In the genomic region with DNA sequence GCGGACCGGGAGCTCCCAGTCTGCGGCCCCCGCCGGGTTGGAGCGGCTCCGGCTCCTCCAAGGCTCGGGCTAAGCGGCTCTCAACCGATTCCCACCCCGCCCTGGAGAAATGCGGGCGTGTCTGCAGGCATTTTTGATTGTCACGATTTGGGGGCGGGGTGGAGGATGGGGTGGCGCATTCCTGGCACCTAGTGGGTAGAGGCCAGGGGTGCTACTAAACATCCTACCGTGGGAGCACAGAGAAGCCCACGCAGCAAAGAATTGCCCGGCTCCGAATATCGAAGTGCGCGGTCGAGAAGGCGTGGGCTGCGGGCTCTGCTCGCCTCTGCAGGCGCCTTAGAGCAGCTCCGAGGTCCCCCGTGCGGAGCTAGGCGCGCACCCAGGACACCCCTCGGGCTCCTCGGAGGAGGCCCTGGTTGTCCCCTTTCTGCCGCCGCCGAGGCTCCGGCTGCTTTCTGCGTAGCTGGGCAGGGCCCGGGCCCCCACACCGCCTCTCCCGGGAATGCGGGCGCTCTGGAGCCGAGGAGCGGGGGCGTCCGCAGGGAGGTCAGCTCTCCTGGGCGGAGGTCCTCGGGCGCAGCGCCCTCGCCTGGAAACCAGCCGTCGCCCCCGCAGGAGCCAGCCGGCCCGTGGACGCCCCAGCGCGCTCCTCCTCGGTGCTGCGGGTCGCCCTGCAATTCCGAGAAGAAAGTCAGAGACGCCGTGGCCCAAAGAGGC, we compare ENCODE assay signal across 8 cellular contexts. TPM values are rescaled to one million over a fixed set of nuclear protein-coding genes. Genes with fewer than 3 reads are reported as not detected.
A peak's percentile ranks its signal among the peaks of the same experiment; 100 is the strongest.
DNase-seq lines count a peak whose midpoint lies in the region; ATAC-seq, FAIRE-seq and TF ChIP-seq lines count a peak whose summit lies in the region.

No MANE protein-coding gene starts in this region.

- H3K36me3 ChIP-seq in SK-N-SH (replicated peaks in 1 of 2; ENCODE audit: control insufficient read depth in 1 of 2, insufficient read depth in 2 of 2, low read length in 1 of 2) (no peaks in the 10 kb centered on the region), K562 (ENCODE audit: control insufficient read depth, insufficient read depth, low read length) (no peaks in the 10 kb centered on the region), small intestine (ENCODE audit: control insufficient read depth in 2 of 2, insufficient read depth in 2 of 2, low read length in 2 of 2) (no peaks in the 10 kb centered on the region)

- 6% methylated on average over 24 of the region's 68 CpGs for WGBS in SK-N-SH (ENCODE audit: low lambda C conversion rate)
- WGBS in K562 (ENCODE audit: insufficient coverage, low coverage, missing lambda C conversion rate), result under 1% methylated on average over 59 of the region's 68 CpGs
- WGBS in small intestine, 3 donors, result 0 to 1% (median 0%) methylated on average over 50 to 68 of the region's 68 CpGs

- intact Hi-C loops in K562 (cut with micrococcal nuclease), result loop anchor here (1.0 to 5.0 kb wide), 3 partner anchors 57 to 465 kb away; no protein-coding TSS in a partner anchor

- H3K27me3 ChIP-seq in SK-N-SH (ENCODE audit: insufficient read depth), result no peaks in the 10 kb centered on the region
- H3K27me3 ChIP-seq in K562 (ENCODE audit: control insufficient read depth in 2 of 2, insufficient read depth in 2 of 2, low read length in 2 of 2), result peaks cover 0 to 29% of the 10 kb centered on the region in 2 experiments; a peak in 3 of 5 replicates
- H3K27me3 ChIP-seq in small intestine (ENCODE audit: control insufficient read depth in 2 of 2, insufficient read depth in 2 of 2, low read length in 2 of 2), result peaks cover 0 to 9% of the 10 kb centered on the region in 2 donors

- FAIRE-seq in K562 (lab: Jason Lieb, UNC), result peak; percentile 77
- no peak for FAIRE-seq in small intestine (lab: Jason Lieb, UNC)
- FAIRE-seq in HTR-8/SVneo (lab: Jason Lieb, UNC), result no peak

- TF ChIP-seq EP300 in SK-N-SH (IDR thresholded peaks at IDR 0.05; ENCODE audit: borderline replicate concordance in 1 of 2, low read depth in 1 of 2, low read length in 1 of 2) (no peak), K562 (IDR thresholded peaks at IDR 0.05; ENCODE audit: low read length) (no peak)

- in situ Hi-C loops in K562 (cut with MboI), result no loop called here

- no TSS peak for BruUV-seq in K562 (replicated peaks; lab: Mats Ljungman, UMichigan)

- H3F3A ChIP-seq in SK-N-SH (replicated peaks; ENCODE audit: insufficient read depth), result no peaks in the 10 kb centered on the region

- POLR2A ChIA-PET in HEK293T (lab: Yijun Ruan, JAX), result no interaction called here
- POLR2A ChIA-PET in SK-N-SH (lab: Yijun Ruan, JAX), result no interaction called here
- POLR2A ChIA-PET in K562 (lab: Yijun Ruan, JAX), result interaction anchor here (1.1 kb wide), 1 partner anchor 205 kb away, joined by 3 read pairs; no protein-coding TSS in a partner anchor

- no peak; the same call in 1 of the 2 replicates for TF ChIP-seq RAD21 in SK-N-SH (IDR thresholded peaks at IDR 0.05; ENCODE audit: low read length)
- peak; percentile 47 to 58 for TF ChIP-seq RAD21 in K562 (CRISPR knock-in tag; conservative IDR thresholded peaks at IDR 0.05 in 1 of 2, IDR thresholded peaks at IDR 0.05 in 1 of 2)

- H3K4me1 ChIP-seq in SK-N-SH (ENCODE audit: control insufficient read depth in 1 of 2, insufficient read depth in 2 of 2, low read depth in 1 of 2, low read length in 1 of 2) (peaks cover 0 to 15% of the 10 kb centered on the region in 2 experiments; a peak in 2 of 4 replicates), K562 (replicated peaks in 1 of 2; ENCODE audit: control insufficient read depth in 2 of 2, insufficient read depth in 2 of 2, low read length in 2 of 2) (peaks cover 0 to 25% of the 10 kb centered on the region in 2 experiments; a peak in 2 of 5 replicates), small intestine (ENCODE audit: control insufficient read depth in 2 of 2, insufficient read depth in 1 of 2, low read depth in 1 of 2, low read length in 1 of 2) (peaks cover 0 to 3% of the 10 kb centered on the region in 2 donors)

- H4K20me1 ChIP-seq in SK-N-SH (ENCODE audit: insufficient read depth), result no peaks in the 10 kb centered on the region
- no peaks in the 10 kb centered on the region for H4K20me1 ChIP-seq in K562 (replicated peaks; ENCODE audit: control insufficient read depth, insufficient read depth, low read length)

- H3K9me3 ChIP-seq in SK-N-SH, result no peaks in the 10 kb centered on the region
- H3K9me3 ChIP-seq in K562 (replicated peaks; ENCODE audit: control insufficient read depth, insufficient read depth, low read depth, low read length), result no peaks in the 10 kb centered on the region
- H3K9me3 ChIP-seq in small intestine (ENCODE audit: control insufficient read depth, low read depth), result no peaks in the 10 kb centered on the region

- no peaks in the 10 kb centered on the region for H3K9me1 ChIP-seq in K562 (ENCODE audit: control insufficient read depth, insufficient read depth, low read length)

- no peaks in the 10 kb centered on the region for H3K9me2 ChIP-seq in SK-N-SH

- no peak overlapping the region for H3K27ac ChIP-seq in SK-N-SH (ENCODE audit: low read depth in 2 of 2, low read length in 1 of 2)
- no peak overlapping the region for H3K27ac ChIP-seq in K562 (ENCODE audit: extremely low read depth, low read depth, low read length)
- no peak overlapping the region for H3K27ac ChIP-seq in small intestine (ENCODE audit: low read depth in 1 of 2, low read length in 1 of 2)

- ATAC-seq in K562, result peak; percentile 92

- H3K9ac ChIP-seq in SK-N-SH, result peak overlapping the region; percentile 51; the same call in 1 of the 2 replicates
- H3K9ac ChIP-seq in K562 (ENCODE audit: insufficient read depth in 1 of 2, low read depth in 2 of 2, low read length in 2 of 2), result peak overlapping the region in 1 of 2 experiments; percentile 70; a peak in 2 of 4 replicates

- DNase-seq in CD1c-positive myeloid dendritic cell (ENCODE audit: extremely low spot score) (peak; percentile 72), HEK293T (ENCODE audit: extremely low spot score) (peak; percentile 32), SK-N-SH (peak; percentile 81), K562 (ENCODE audit: extremely low read depth in 1 of 4, low spot score in 3 of 4) (peak; percentile 65 to 69 (median 68)), iPS-NIHi7 (ENCODE audit: extremely low spot score) (peak; percentile 72), small intestine (peak; percentile 50), HTR-8/SVneo (ENCODE audit: insufficient read length, low spot score) (no peak), NCI-H510A (lab: John Stamatoyannopoulos, UW) (no peak)

- H3K79me2 ChIP-seq in SK-N-SH (ENCODE audit: insufficient read depth) (no peaks in the 10 kb centered on the region), K562 (ENCODE audit: control insufficient read depth, insufficient read depth, low read length) (no peaks in the 10 kb centered on the region)

- TF ChIP-seq POLR2A in K562 (conservative IDR thresholded peaks at IDR 0.05), result no peak

- H3K4me3 ChIP-seq in SK-N-SH (ENCODE audit: low read depth in 2 of 2, low read length in 1 of 2), result peak overlapping the region; percentile 49 to 66
- peak overlapping the region; percentile 50 for H3K4me3 ChIP-seq in K562
- H3K4me3 ChIP-seq in small intestine (ENCODE audit: low read depth in 1 of 2, low read length in 2 of 2), result peak overlapping the region; percentile 9 to 50

- TF ChIP-seq CTCF in SK-N-SH (IDR thresholded peaks at IDR 0.05) (peak; percentile 36; the same call in 1 of the 2 replicates), K562 (IDR thresholded peaks at IDR 0.05 in 2 of 3, conservative IDR thresholded peaks at IDR 0.05 in 1 of 3; ENCODE audit: insufficient read depth in 2 of 3, low read depth in 1 of 3, low read length in 3 of 3) (peak; percentile 55 to 90 (median 62); a peak in 5 of 6 replicates)

- H3K4me2 ChIP-seq in SK-N-SH (peak overlapping the region; percentile 99), K562 (ENCODE audit: insufficient read depth, low read length) (peak overlapping the region; percentile 80)

- H2AFZ ChIP-seq in SK-N-SH (ENCODE audit: low read depth) (peak overlapping the region; percentile 96), K562 (ENCODE audit: low read depth, low read length) (peak overlapping the region; percentile 78)

- CTCF ChIA-PET in HEK293T (lab: Yijun Ruan, JAX), result interaction anchor here (0.6 kb wide), 1 partner anchor 383 kb away, joined by 3 read pairs; no protein-coding TSS in a partner anchor
- CTCF ChIA-PET in SK-N-SH (lab: Yijun Ruan, JAX), result interaction anchor here (0.6 to 14.2 kb wide), 18 partner anchors 10 to 1060 kb away, joined by 3 to 361 read pairs (median 4); partner anchors contain the start of gene B3GNT5
- CTCF ChIA-PET in K562 (lab: Yijun Ruan, JAX; ENCODE audit: low intra/inter-chr PET ratio), result interaction anchor here (0.5 to 0.8 kb wide), 3 partner anchors 56 to 60 kb away, joined by 3 to 4 read pairs (median 3); no protein-coding TSS in a partner anchor

TF ChIP-seq in HEK293T, 16 proteins besides CTCF, POLR2A, EP300 and RAD21 (continues in another document):
- TF ChIP-seq ELF4 (IDR thresholded peaks at IDR 0.05), result no peak
- no peak for TF ChIP-seq NFRKB (IDR thresholded peaks at IDR 0.05)

TF ChIP-seq in SK-N-SH, 30 proteins besides CTCF, POLR2A, EP300 and RAD21 (continues in another document):
- TF ChIP-seq YY1 (IDR thresholded peaks at IDR 0.05; ENCODE audit: low read depth) (no peak), FOXJ3 (CRISPR knock-in tag; IDR thresholded peaks at IDR 0.05) (no peak)

TF ChIP-seq in K562, 482 proteins besides CTCF, POLR2A, EP300 and RAD21 (continues in another document):
- no peak for TF ChIP-seq OTX1 (CRISPR knock-in tag; IDR thresholded peaks at IDR 0.05)

RNA-seq across cellular contexts. Expression of gene LAMP3, which starts 16.5 kb away (rescaled TPM):
- polyA plus RNA-seq in SK-N-SH (2012; rRNA removed), result 0.06 and 0.21 TPM in 2 replicates
- polyA plus RNA-seq in SK-N-SH (2012; cell fraction: cytosol; rRNA removed), result 0.06 and 0.14 TPM in 2 replicates
- polyA plus RNA-seq in SK-N-SH (2012; cell fraction: nucleus; rRNA removed), result 0.01 and 0.07 TPM in 2 replicates
- total RNA-seq in K562 (2011; cell fraction: chromatin; rRNA removed; ENCODE audit: low replicate concordance), result 0.37 and 0.84 TPM in 2 replicates
- total RNA-seq in K562 (2011; cell fraction: nucleolus; rRNA removed), result 0.17 and 0.26 TPM in 2 replicates
- 0.31 and 0.44 TPM in 2 replicates for total RNA-seq in K562 (2011; cell fraction: nucleoplasm; rRNA removed)
- total RNA-seq in K562 (2014; rRNA removed), result 0.27 and 0.57 TPM in 2 replicates
- 0.67 and 0.91 TPM in 2 replicates for total RNA-seq in K562 (2014; rRNA removed; fragmentation: Illumina TruSeq; extraction: Trizol)
- total RNA-seq in K562 (2015; rRNA removed; fragmentation: Illumina TruSeq; extraction: Trizol), result 0.33 and 0.34 TPM in 2 replicates
- 0.65 and 0.82 TPM in 2 replicates for total RNA-seq in K562 (2021)
- 0.35 and 0.51 TPM in 2 replicates for polyA plus RNA-seq in K562 (2011; rRNA removed)
- polyA plus RNA-seq in K562 (2011; cell fraction: cytosol; rRNA removed), result 0.24 and 0.34 TPM in 2 replicates
- 0.23 and 0.29 TPM in 2 replicates for polyA plus RNA-seq in K562 (2011; cell fraction: nucleus; rRNA removed)
- 0.86 and 12.2 TPM in 2 replicates for polyA plus RNA-seq in K562 (2012)
- 1.5 and 1.8 TPM in 2 replicates for polyA plus RNA-seq in K562 (2014; fragmentation: Illumina TruSeq; extraction: Trizol)
- under 1 TPM; 0.50 to 0.59 TPM for polyA plus RNA-seq in K562 (2014; fragmentation: Nextera tagmentation; extraction: Ambion mirVana)
- polyA plus RNA-seq in K562 (2014; rRNA removed), result 0.48 and 0.58 TPM in 2 replicates
- 0.32 and 0.75 TPM in 2 replicates for polyA minus RNA-seq in K562 (2011; rRNA and poly(A)+ RNA removed)
- polyA minus RNA-seq in K562 (2011; cell fraction: cytosol; rRNA and poly(A)+ RNA removed), result not detected in 2 replicates
- polyA minus RNA-seq in K562 (2011; cell fraction: nucleus; rRNA and poly(A)+ RNA removed), result 0.27 TPM in 1 of 2 replicates, not detected in the other
- polyA plus RNA-seq in small intestine, result 1 to 10 TPM in 2 of 3 donors, under 1 TPM in 1; 0.27 to 2.2 (median 1.1) TPM

Comparison
In these comparisons a context has a peak if more than half of its experiments do, and no peak if none do; other contexts are left out.
1. DNase-seq: peak in CD1c-positive myeloid dendritic cell (single experiment), HEK293T (single experiment), SK-N-SH (single experiment), K562 (4 of 4), iPS-NIHi7 (single experiment) and small intestine (single experiment); none in HTR-8/SVneo (single experiment) and NCI-H510A (single experiment).
2. Peak in every context shown above with its lines, with median percentiles within 50 percentile points of each other: H3K4me3 ChIP-seq.